ENCODE assay signal across 1 cellular context in genomic region chr9:38063363-38063707, GRCh38.
TF ChIP-seq lines count a peak whose summit lies in the region.

No MANE protein-coding gene starts in this region.

TF ChIP-seq in SK-N-SH treated with all-trans-retinoic acid at 6 μM for 48 hours, 23 proteins besides CTCF, POLR2A, EP300 and RAD21 (continued from another document):
- no peak for TF ChIP-seq TSHZ2 (CRISPR knock-in tag; IDR thresholded peaks at IDR 0.05)
- no peak for TF ChIP-seq TCF4 (CRISPR knock-in tag; IDR thresholded peaks at IDR 0.05; ENCODE audit: borderline replicate concordance)
- no peak for TF ChIP-seq ZC3H10 (CRISPR knock-in tag; IDR thresholded peaks at IDR 0.05)
- TF ChIP-seq ZNF565 (CRISPR knock-in tag; conservative IDR thresholded peaks at IDR 0.05; ENCODE audit: low read depth): no peak
- TF ChIP-seq OSR1 (CRISPR knock-in tag; IDR thresholded peaks at IDR 0.05): no peak
TF ChIP-seq in SK-N-SH treated with all-trans-retinoic acid at 6 μM for 48 hours: peak in this region for 0.
